ENCODE assay signal across 18 cellular contexts in the genomic region with DNA sequence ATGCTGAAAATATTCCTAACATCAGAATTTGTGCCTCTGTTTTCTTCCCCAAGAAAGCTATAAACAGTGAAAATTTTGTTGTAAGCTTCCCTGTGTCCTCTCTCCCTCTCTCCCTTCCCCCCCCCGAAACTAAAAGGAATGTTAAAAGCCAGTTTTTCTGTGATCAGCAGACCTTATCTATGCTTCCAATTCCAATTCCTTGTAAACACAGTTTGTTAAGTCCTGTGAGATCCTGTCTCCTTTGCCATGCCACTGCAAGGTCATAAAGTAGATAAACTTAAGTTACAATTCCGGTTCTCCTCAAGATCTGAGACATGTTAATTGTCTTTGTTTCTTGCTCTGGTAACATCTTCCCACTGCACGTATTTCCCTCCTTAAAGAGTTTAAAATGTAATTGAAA. TPM values are rescaled to one million over a fixed set of nuclear protein-coding genes. Genes with fewer than 3 reads are reported as not detected.
DNase-seq lines count a peak whose midpoint lies in the region; ATAC-seq and TF ChIP-seq lines count a peak whose summit lies in the region.
"Had no signal": no experiment of that assay in that cellular context is flagged by ENCODE, and none has a peak within 500 bp of the region (broad histone marks: within the 10 kb centered on the region; RNA-seq: fewer than 3 reads in every experiment).

No MANE protein-coding gene starts in this region.

- peak overlapping the region; percentile 40 for H4K91ac ChIP-seq in trophoblast cell (ENCODE audit: low read depth, low read length)

- WGBS in hepatocyte (ENCODE audit: low lambda C conversion rate, missing lambda C conversion rate) = 5% methylated on average over 3 of the region's 3 CpGs
- 0% methylated on average over 1 of the region's 3 CpGs for WGBS in mesodermal cell (ENCODE audit: insufficient coverage in 2 of 2), 2 experiments
- WGBS in trophoblast cell (ENCODE audit: extremely low coverage, insufficient coverage, insufficient read length) = no CpG with 5 or more reads among the region's 3 CpGs

- H3K27me3 ChIP-seq in hepatocyte = no peaks in the 10 kb centered on the region
- no peaks in the 10 kb centered on the region for H3K27me3 ChIP-seq in trophoblast cell (ENCODE audit: insufficient read depth, low read length)

- no peak overlapping the region for H2AK5ac ChIP-seq in trophoblast cell (ENCODE audit: low read length)

- no peak overlapping the region for H3K23ac ChIP-seq in trophoblast cell (ENCODE audit: low read length)

- no peaks in the 10 kb centered on the region for H3K9me3 ChIP-seq in hepatocyte (ENCODE audit: low read depth)
- peaks cover 20% of the 10 kb centered on the region for H3K9me3 ChIP-seq in mesodermal cell (ENCODE audit: control insufficient read depth, low read length)
- no peaks in the 10 kb centered on the region for H3K9me3 ChIP-seq in trophoblast cell (ENCODE audit: insufficient read depth, low read depth, low read length)
- H3K9me3 ChIP-seq in OCI-LY7 (ENCODE audit: low read length) = no peaks in the 10 kb centered on the region
- H3K9me3 ChIP-seq: A549 had no signal

- BruUV-seq in OCI-LY7 (replicated peaks; lab: Mats Ljungman, UMichigan) = no TSS peak

- H3K4me2 ChIP-seq in hepatocyte (peak overlapping the region; percentile 54), trophoblast cell (ENCODE audit: low read length) (peak overlapping the region; percentile 8), OCI-LY7 (ENCODE audit: low read length) (no peak overlapping the region)
- H3K4me2 ChIP-seq: A549, GM23338 had no signal

- H3K4me3 ChIP-seq in hepatocyte (no peak overlapping the region), mesodermal cell (ENCODE audit: extremely low read depth, insufficient read depth, low read length, poor library complexity, severe bottlenecking) (no peak overlapping the region), trophoblast cell (ENCODE audit: low read depth, low read length) (no peak overlapping the region), OCI-LY7 (ENCODE audit: low read depth, low read length, poor library complexity, severe bottlenecking) (no peak overlapping the region)
- H3K4me3 ChIP-seq: A549, GM23338 had no signal

- no peaks in the 10 kb centered on the region for H3K4me1 ChIP-seq in hepatocyte (ENCODE audit: insufficient read depth)
- H3K4me1 ChIP-seq in mesodermal cell (ENCODE audit: control insufficient read depth, insufficient read depth, low read length, poor library complexity, severe bottlenecking) = peaks cover 4% of the 10 kb centered on the region
- peaks cover 6% of the 10 kb centered on the region in 2 experiments for H3K4me1 ChIP-seq in trophoblast cell (ENCODE audit: control insufficient read depth in 1 of 2, insufficient read depth in 2 of 2, low read length in 2 of 2)
- no peaks in the 10 kb centered on the region for H3K4me1 ChIP-seq in OCI-LY7 (ENCODE audit: insufficient read depth, low read length, poor library complexity, severe bottlenecking)
- H3K4me1 ChIP-seq: A549 had no signal

- H2BK120ac ChIP-seq in trophoblast cell (ENCODE audit: insufficient read depth, low read length, poor library complexity) = no peak overlapping the region

- no peak overlapping the region for H3K14ac ChIP-seq in trophoblast cell (ENCODE audit: low read length)

- no peak overlapping the region for H2BK12ac ChIP-seq in trophoblast cell (ENCODE audit: low read length)

- H2AFZ ChIP-seq in hepatocyte (peak overlapping the region; percentile 11), trophoblast cell (ENCODE audit: insufficient read depth, low read length, poor library complexity) (no peak overlapping the region), OCI-LY7 (ENCODE audit: low read length) (no peak overlapping the region)
- H2AFZ ChIP-seq: GM23338 had no signal

- H4K8ac ChIP-seq in trophoblast cell (ENCODE audit: low read depth, low read length) = no peak overlapping the region

- H4K20me1 ChIP-seq in hepatocyte (ENCODE audit: insufficient read depth, poor library complexity, severe bottlenecking) (no peaks in the 10 kb centered on the region), OCI-LY7 (ENCODE audit: insufficient read depth, low read length) (no peaks in the 10 kb centered on the region)

- ATAC-seq in SK-N-SH treated with all-trans-retinoic acid at 6 μM for 48 hours = no peak
- ATAC-seq: A549, GM23338 had no signal

- H2BK5ac ChIP-seq in trophoblast cell (ENCODE audit: low read depth, low read length, poor library complexity) = no peak overlapping the region

- TF ChIP-seq CTCF in C4-2B (conservative IDR thresholded peaks at IDR 0.05) (no peak), hepatocyte (IDR thresholded peaks at IDR 0.05; ENCODE audit: poor library complexity) (no peak), OCI-LY7 (conservative IDR thresholded peaks at IDR 0.05; ENCODE audit: low read length) (no peak)

- H3K27ac ChIP-seq in C4-2B (peak overlapping the region; percentile 41; the same call in 1 of the 2 replicates), hepatocyte (peak overlapping the region; percentile 20), mesodermal cell (ENCODE audit: low read depth, low read length, severe bottlenecking) (peak overlapping the region; percentile 55), trophoblast cell (ENCODE audit: low read depth, low read length) (peak overlapping the region; percentile 66), OCI-LY7 (ENCODE audit: low read depth, low read length, poor library complexity, severe bottlenecking) (no peak overlapping the region)
- H3K27ac ChIP-seq: 22Rv1, A549, HL-60 had no signal

- H4K12ac ChIP-seq in trophoblast cell (ENCODE audit: low read depth, low read length) = no peak overlapping the region

- H3K9me2 ChIP-seq in hepatocyte (replicated peaks; ENCODE audit: insufficient read depth) = no peaks in the 10 kb centered on the region
- H3K9me2 ChIP-seq in OCI-LY7 (ENCODE audit: insufficient read depth, low read length) = no peaks in the 10 kb centered on the region

- DNase-seq in hepatocyte (ENCODE audit: low spot score) (no peak), trophoblast cell (no peak), OCI-LY7 (ENCODE audit: low spot score) (no peak), NCI-H524 (lab: John Stamatoyannopoulos, UW) (no peak)
- no peak for DNase-seq in stimulated activated naive CD4-positive, alpha-beta T cell treated with Interleukin-2 at 50 U/mL for 16 hours (lab: John Stamatoyannopoulos, UW)
- DNase-seq: AML-193; Calu3; CD4-positive, alpha-beta memory T cell; DMS79 treated with DMSO at 0.1 percent for 48 hours; GF-D8; HCEC 1CT had no signal

- H3K79me2 ChIP-seq in hepatocyte = no peaks in the 10 kb centered on the region
- H3K79me2 ChIP-seq in trophoblast cell (ENCODE audit: control insufficient read depth, insufficient read depth, low read length, poor library complexity) = no peaks in the 10 kb centered on the region
- no peaks in the 10 kb centered on the region for H3K79me2 ChIP-seq in OCI-LY7 (ENCODE audit: insufficient read depth, low read depth, low read length)

- no peak overlapping the region for H3K9ac ChIP-seq in trophoblast cell (ENCODE audit: low read length)

- CTCF ChIA-PET in OCI-LY7 (lab: Charles Lee; ENCODE audit: unreplicated experiment) = no interaction called here

- POLR2A ChIA-PET in OCI-LY7 (lab: Charles Lee) = no interaction called here

- H3K4ac ChIP-seq in trophoblast cell (ENCODE audit: low read depth, low read length) = no peak overlapping the region

- no peak overlapping the region for H3K18ac ChIP-seq in trophoblast cell (ENCODE audit: low read length)

- intact Hi-C loops in OCI-LY7 (cut with micrococcal nuclease; ENCODE audit: unreplicated experiment) = no loop called here

- H3K36me3 ChIP-seq in hepatocyte (replicated peaks; ENCODE audit: insufficient read depth, low read depth) = no peaks in the 10 kb centered on the region
- H3K36me3 ChIP-seq in mesodermal cell (ENCODE audit: control insufficient read depth, insufficient read depth, low read length) = no peaks in the 10 kb centered on the region
- H3K36me3 ChIP-seq in trophoblast cell (ENCODE audit: control insufficient read depth in 1 of 2, insufficient read depth in 2 of 2, low read length in 2 of 2) = no peaks in the 10 kb centered on the region
- H3K36me3 ChIP-seq in OCI-LY7 (ENCODE audit: insufficient read depth, low read length) = no peaks in the 10 kb centered on the region

- peaks cover 15% of the 10 kb centered on the region for H3K79me1 ChIP-seq in trophoblast cell (ENCODE audit: low read length)

TF ChIP-seq in SK-N-SH treated with all-trans-retinoic acid at 6 μM for 48 hours, 23 proteins besides CTCF, POLR2A, EP300 and RAD21 (continues in another document):
- TF ChIP-seq ZFP3 (CRISPR knock-in tag; IDR thresholded peaks at IDR 0.05) = no peak
- no peak for TF ChIP-seq RARB (CRISPR knock-in tag; IDR thresholded peaks at IDR 0.05)
- no peak for TF ChIP-seq ESRRG (CRISPR knock-in tag; IDR thresholded peaks at IDR 0.05)
- no peak for TF ChIP-seq CSDC2 (CRISPR knock-in tag; IDR thresholded peaks at IDR 0.05)
- TF ChIP-seq, protein P1, sequence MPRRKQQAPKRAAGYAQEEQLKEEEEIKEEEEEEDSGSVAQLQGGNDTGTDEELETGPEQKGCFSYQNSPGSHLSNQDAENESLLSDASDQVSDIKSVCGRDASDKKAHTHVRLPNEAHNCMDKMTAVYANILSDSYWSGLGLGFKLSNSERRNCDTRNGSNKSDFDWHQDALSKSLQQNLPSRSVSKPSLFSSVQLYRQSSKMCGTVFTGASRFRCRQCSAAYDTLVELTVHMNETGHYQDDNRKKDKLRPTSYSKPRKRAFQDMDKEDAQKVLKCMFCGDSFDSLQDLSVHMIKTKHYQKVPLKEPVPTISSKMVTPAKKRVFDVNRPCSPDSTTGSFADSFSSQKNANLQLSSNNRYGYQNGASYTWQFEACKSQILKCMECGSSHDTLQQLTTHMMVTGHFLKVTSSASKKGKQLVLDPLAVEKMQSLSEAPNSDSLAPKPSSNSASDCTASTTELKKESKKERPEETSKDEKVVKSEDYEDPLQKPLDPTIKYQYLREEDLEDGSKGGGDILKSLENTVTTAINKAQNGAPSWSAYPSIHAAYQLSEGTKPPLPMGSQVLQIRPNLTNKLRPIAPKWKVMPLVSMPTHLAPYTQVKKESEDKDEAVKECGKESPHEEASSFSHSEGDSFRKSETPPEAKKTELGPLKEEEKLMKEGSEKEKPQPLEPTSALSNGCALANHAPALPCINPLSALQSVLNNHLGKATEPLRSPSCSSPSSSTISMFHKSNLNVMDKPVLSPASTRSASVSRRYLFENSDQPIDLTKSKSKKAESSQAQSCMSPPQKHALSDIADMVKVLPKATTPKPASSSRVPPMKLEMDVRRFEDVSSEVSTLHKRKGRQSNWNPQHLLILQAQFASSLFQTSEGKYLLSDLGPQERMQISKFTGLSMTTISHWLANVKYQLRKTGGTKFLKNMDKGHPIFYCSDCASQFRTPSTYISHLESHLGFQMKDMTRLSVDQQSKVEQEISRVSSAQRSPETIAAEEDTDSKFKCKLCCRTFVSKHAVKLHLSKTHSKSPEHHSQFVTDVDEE (CRISPR knock-in tag; IDR thresholded peaks at IDR 0.05) = no peak

RNA-seq across cellular contexts. Expression of a gene that starts 42.9 kb away (rescaled TPM):
- total RNA-seq in hepatocyte (52.4 and 60.9 TPM in 2 replicates), OCI-LY7 (2022) (77.4 and 93.6 TPM in 2 replicates)
- 29.6 and 33.9 TPM in 2 replicates for polyA plus RNA-seq in hepatocyte
- polyA plus RNA-seq in mesodermal cell (2013, experiment 1 of 2) = 65.8 TPM
- 61.6 TPM for polyA plus RNA-seq in mesodermal cell (2013, experiment 2 of 2)
- polyA plus RNA-seq in trophoblast cell (2013) = 34.8 and 36.3 TPM in 2 replicates
- 40.6 and 48.1 TPM in 2 replicates for total RNA-seq in OCI-LY7 (2014; rRNA removed; shearing (Covaris generic))
